ENCODE assay signal across 25 cellular contexts in genomic region chr12:125373375-125373774, GRCh38.
"Had no signal": no experiment of that assay in that cellular context is flagged by ENCODE, and none has a peak within 500 bp of the region (broad histone marks: within the 10 kb centered on the region; RNA-seq: fewer than 3 reads in every experiment).

No MANE protein-coding gene starts in this region.

- H3K4me2 ChIP-seq: hepatocyte had no signal

- FAIRE-seq: endometrium, frontal cortex, islet of Langerhans, keratinocyte had no signal

- H3K27ac Mint-ChIP-seq: mesothelial cell of epicardium, naive B cell had no signal

- H3K4me1 Mint-ChIP-seq: mesothelial cell of epicardium; naive B cell; naive thymus-derived CD8-positive, alpha-beta T cell had no signal

- H3K79me2 ChIP-seq: hepatocyte had no signal

- H3K9me3 ChIP-seq: gastroesophageal sphincter, lower lobe of right lung, mucosa of descending colon had no signal

- H3K9me3 Mint-ChIP-seq: mesothelial cell of epicardium had no signal

- H3K36me3 Mint-ChIP-seq: mesothelial cell of epicardium, naive B cell had no signal

- H3K4me1 ChIP-seq: foreskin keratinocyte, left lung, lower lobe of right lung had no signal

- DNase-seq: dermis blood vessel endothelial cell; dorsolateral prefrontal cortex; effector CD4-positive, alpha-beta T cell; effector memory CD4-positive, alpha-beta T cell; erythroblast; foreskin keratinocyte; heart left ventricle; left cardiac atrium; left lung; left ventricle myocardium superior; lower lobe of right lung; mesenchymal stem cell; mucosa of descending colon; naive B cell; naive thymus-derived CD8-positive, alpha-beta T cell had no signal

- H3K4me3 ChIP-seq: coronary artery, dorsolateral prefrontal cortex, gastroesophageal sphincter, heart left ventricle, hepatocyte, left lung, lower lobe of right lung, mucosa of descending colon had no signal

- H3K36me3 ChIP-seq: gastroesophageal sphincter, heart left ventricle, left lung, lower lobe of right lung had no signal

- H2AFZ ChIP-seq: hepatocyte had no signal

- H3K4me3 Mint-ChIP-seq: mesothelial cell of epicardium; naive B cell; naive thymus-derived CD8-positive, alpha-beta T cell had no signal

- H3K27ac ChIP-seq: coronary artery, epithelial cell of prostate, foreskin keratinocyte, gastroesophageal sphincter, heart left ventricle, hepatocyte, left lung, lower lobe of right lung had no signal

- H3K27me3 ChIP-seq: dorsolateral prefrontal cortex, foreskin keratinocyte, hepatocyte had no signal

- ATAC-seq: esophagus mucosa; foreskin keratinocyte; gastroesophageal sphincter; heart left ventricle; left cardiac atrium; left lung; left ventricle myocardium superior; lower lobe of right lung; mucosa of descending colon; naive thymus-derived CD8-positive, alpha-beta T cell had no signal
